In the genomic region with DNA sequence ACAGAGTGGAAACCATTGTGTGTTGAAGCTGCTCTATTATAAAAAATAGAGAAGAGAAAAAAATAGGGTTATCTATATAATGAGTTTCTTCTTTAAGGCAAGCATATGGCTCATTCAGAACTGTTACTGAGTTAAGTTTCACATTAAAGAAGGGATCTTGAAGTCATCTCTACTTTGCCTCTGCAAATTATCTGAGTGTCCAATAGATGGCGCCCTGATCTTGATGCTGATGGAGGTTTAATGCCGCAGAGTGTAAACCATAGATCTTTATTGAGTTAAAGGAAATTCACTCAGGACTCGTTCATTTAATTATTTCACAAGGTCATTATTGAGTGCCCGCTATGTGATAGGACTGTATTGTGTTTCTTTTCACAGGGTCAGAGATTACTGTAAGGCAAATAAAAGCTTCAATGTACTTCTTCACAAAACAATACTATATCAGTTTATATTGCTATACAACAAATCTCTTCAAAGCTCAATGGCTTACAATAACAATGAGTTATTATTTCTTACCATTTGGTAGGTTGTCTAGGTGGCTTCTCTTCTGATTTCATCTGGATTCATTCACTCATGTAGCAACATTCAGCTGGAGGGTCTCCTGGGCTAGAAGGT, we compare ENCODE assay signal across 9 cellular contexts.
DNase-seq lines count a peak whose midpoint lies in the region; ATAC-seq and FAIRE-seq lines count a peak whose summit lies in the region.
"Had no signal": no experiment of that assay in that cellular context is flagged by ENCODE, and none has a peak within 500 bp of the region (broad histone marks: within the 10 kb centered on the region; RNA-seq: fewer than 3 reads in every experiment).

No MANE protein-coding gene starts in this region.

- no peaks in the 10 kb centered on the region for H3K9me3 Mint-ChIP-seq in activated naive CD8-positive, alpha-beta T cell treated with anti-CD3 and anti-CD28 coated beads, Interleukin-2, amount 50 U/mL, for 24 hours
- peaks cover 7% of the 10 kb centered on the region for H3K9me3 Mint-ChIP-seq in activated naive CD8-positive, alpha-beta T cell treated with anti-CD3 and anti-CD28 coated beads for 36 hours

- no peak overlapping the region for H3K4me3 Mint-ChIP-seq in activated naive CD8-positive, alpha-beta T cell treated with anti-CD3 and anti-CD28 coated beads, Interleukin-2, amount 50 U/mL, for 24 hours
- H3K4me3 Mint-ChIP-seq in activated naive CD8-positive, alpha-beta T cell treated with anti-CD3 and anti-CD28 coated beads for 36 hours = no peak overlapping the region

- no peaks in the 10 kb centered on the region for H3K4me1 Mint-ChIP-seq in activated naive CD8-positive, alpha-beta T cell treated with anti-CD3 and anti-CD28 coated beads, Interleukin-2, amount 50 U/mL, for 24 hours
- no peaks in the 10 kb centered on the region for H3K4me1 Mint-ChIP-seq in activated naive CD8-positive, alpha-beta T cell treated with anti-CD3 and anti-CD28 coated beads for 36 hours

- FAIRE-seq in RCC 7860 (lab: Jason Lieb, UNC) (peak; percentile 76), small intestine (lab: Jason Lieb, UNC) (no peak)
- FAIRE-seq: GM18507 had no signal

- ATAC-seq in activated naive CD8-positive, alpha-beta T cell treated with anti-CD3 and anti-CD28 coated beads, Interleukin-2, amount 50 U/mL, for 24 hours = peak; percentile 24
- ATAC-seq in HG03097 (IDR thresholded peaks at IDR 0.05; ENCODE audit: low FRiP score, unreplicated experiment) (peak; percentile 65), GM21717 (IDR thresholded peaks at IDR 0.05; ENCODE audit: unreplicated experiment) (no peak)

- no peak overlapping the region for H3K27ac ChIP-seq in small intestine (ENCODE audit: low read depth in 1 of 2, low read length in 1 of 2)

- no peaks in the 10 kb centered on the region for H3K36me3 Mint-ChIP-seq in activated naive CD8-positive, alpha-beta T cell treated with anti-CD3 and anti-CD28 coated beads, Interleukin-2, amount 50 U/mL, for 24 hours (ENCODE audit: low read depth)
- no peaks in the 10 kb centered on the region for H3K36me3 Mint-ChIP-seq in activated naive CD8-positive, alpha-beta T cell treated with anti-CD3 and anti-CD28 coated beads for 36 hours

- no peaks in the 10 kb centered on the region for H3K4me1 ChIP-seq in small intestine (ENCODE audit: control insufficient read depth in 2 of 2, insufficient read depth in 1 of 2, low read depth in 1 of 2, low read length in 1 of 2)

- no peak overlapping the region for H3K4me3 ChIP-seq in small intestine (ENCODE audit: low read depth in 1 of 2, low read length in 2 of 2)

- no peak overlapping the region for H3K27ac Mint-ChIP-seq in activated naive CD8-positive, alpha-beta T cell treated with anti-CD3 and anti-CD28 coated beads, Interleukin-2, amount 50 U/mL, for 24 hours
- no peak overlapping the region for H3K27ac Mint-ChIP-seq in activated naive CD8-positive, alpha-beta T cell treated with anti-CD3 and anti-CD28 coated beads for 36 hours

- no peaks in the 10 kb centered on the region for H3K27me3 ChIP-seq in small intestine (ENCODE audit: control insufficient read depth in 2 of 2, insufficient read depth in 2 of 2, low read length in 2 of 2)

- WGBS in small intestine, 3 donors = 18 to 23% (median 22%) methylated on average over 4 of the region's 4 CpGs

- no peaks in the 10 kb centered on the region for H3K36me3 ChIP-seq in small intestine (ENCODE audit: control insufficient read depth in 2 of 2, insufficient read depth in 2 of 2, low read length in 2 of 2)

- no peaks in the 10 kb centered on the region for H3K9me3 ChIP-seq in small intestine (ENCODE audit: control insufficient read depth, low read depth)

- no peak for DNase-seq in activated naive CD8-positive, alpha-beta T cell treated with anti-CD3 and anti-CD28 coated beads, Interleukin-2, amount 50 U/mL, for 24 hours
- no peak for DNase-seq in activated naive CD8-positive, alpha-beta T cell treated with anti-CD3 and anti-CD28 coated beads for 36 hours
- DNase-seq in RCC 7860 (ENCODE audit: low spot score) = peak; percentile 29
- DNase-seq in fibroblast of peridontal ligament (ENCODE audit: extremely low read depth) = peak; percentile 25
- DNase-seq in small intestine = peak; percentile 8
- no peak for DNase-seq in NCI-H2107 (lab: John Stamatoyannopoulos, UW)

- H3K27me3 Mint-ChIP-seq in activated naive CD8-positive, alpha-beta T cell treated with anti-CD3 and anti-CD28 coated beads, Interleukin-2, amount 50 U/mL, for 24 hours = no peaks in the 10 kb centered on the region
- H3K27me3 Mint-ChIP-seq in activated naive CD8-positive, alpha-beta T cell treated with anti-CD3 and anti-CD28 coated beads for 36 hours = no peaks in the 10 kb centered on the region

Comparison
In these comparisons a context has a peak if more than half of its experiments do, and no peak if none do; other contexts are left out.
1. DNase-seq: peak in RCC 7860 (single experiment), fibroblast of peridontal ligament (single experiment) and small intestine (single experiment); none in activated naive CD8-positive, alpha-beta T cell treated with anti-CD3 and anti-CD28 coated beads, Interleukin-2, amount 50 U/mL, for 24 hours (single experiment), activated naive CD8-positive, alpha-beta T cell treated with anti-CD3 and anti-CD28 coated beads for 36 hours (single experiment) and NCI-H2107 (single experiment).